Comparison of ENCODE assay signal across 1 cellular context in the genomic region with DNA sequence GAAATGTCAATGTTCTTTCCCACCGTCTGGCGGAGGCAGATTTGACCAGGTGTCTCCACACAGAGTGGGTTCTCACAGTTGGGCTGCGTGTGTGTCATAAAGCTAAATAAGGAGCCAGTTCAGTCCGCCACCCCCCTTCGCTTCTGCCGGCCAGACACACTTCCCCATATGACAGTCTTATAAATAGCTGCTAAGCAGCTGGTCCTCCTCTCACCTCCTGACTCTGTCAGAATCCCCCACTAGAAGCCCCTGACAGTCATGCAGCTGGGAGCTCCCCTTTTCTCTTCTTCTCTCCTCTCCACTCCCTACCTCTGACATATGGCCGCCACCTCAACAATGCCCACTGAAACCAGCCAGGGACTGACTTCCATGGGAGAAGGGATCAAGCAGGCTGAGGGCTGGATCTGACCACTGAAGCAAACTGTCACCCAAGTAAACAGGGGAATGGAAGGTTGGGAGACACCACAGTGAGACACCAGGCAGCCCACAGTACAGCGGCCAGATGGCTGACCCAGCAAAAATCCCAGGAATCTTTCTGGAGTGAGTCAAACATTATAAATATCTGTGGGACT.
A peak's percentile ranks its signal among the peaks of the same experiment; 100 is the strongest.
TF ChIP-seq lines count a peak whose summit lies in the region.

No MANE protein-coding gene starts in this region.

TF ChIP-seq in GM12878, 131 proteins besides CTCF, POLR2A, EP300 and RAD21 (continued from another document and continues in another):
- no peak for TF ChIP-seq ZBTB11 (CRISPR knock-in tag; IDR thresholded peaks at IDR 0.05)
- TF ChIP-seq FOXM1 (IDR thresholded peaks at IDR 0.05; ENCODE audit: low read depth, low read length), result peak; percentile 74; the same call in 1 of the 2 replicates
- TF ChIP-seq, protein P1, sequence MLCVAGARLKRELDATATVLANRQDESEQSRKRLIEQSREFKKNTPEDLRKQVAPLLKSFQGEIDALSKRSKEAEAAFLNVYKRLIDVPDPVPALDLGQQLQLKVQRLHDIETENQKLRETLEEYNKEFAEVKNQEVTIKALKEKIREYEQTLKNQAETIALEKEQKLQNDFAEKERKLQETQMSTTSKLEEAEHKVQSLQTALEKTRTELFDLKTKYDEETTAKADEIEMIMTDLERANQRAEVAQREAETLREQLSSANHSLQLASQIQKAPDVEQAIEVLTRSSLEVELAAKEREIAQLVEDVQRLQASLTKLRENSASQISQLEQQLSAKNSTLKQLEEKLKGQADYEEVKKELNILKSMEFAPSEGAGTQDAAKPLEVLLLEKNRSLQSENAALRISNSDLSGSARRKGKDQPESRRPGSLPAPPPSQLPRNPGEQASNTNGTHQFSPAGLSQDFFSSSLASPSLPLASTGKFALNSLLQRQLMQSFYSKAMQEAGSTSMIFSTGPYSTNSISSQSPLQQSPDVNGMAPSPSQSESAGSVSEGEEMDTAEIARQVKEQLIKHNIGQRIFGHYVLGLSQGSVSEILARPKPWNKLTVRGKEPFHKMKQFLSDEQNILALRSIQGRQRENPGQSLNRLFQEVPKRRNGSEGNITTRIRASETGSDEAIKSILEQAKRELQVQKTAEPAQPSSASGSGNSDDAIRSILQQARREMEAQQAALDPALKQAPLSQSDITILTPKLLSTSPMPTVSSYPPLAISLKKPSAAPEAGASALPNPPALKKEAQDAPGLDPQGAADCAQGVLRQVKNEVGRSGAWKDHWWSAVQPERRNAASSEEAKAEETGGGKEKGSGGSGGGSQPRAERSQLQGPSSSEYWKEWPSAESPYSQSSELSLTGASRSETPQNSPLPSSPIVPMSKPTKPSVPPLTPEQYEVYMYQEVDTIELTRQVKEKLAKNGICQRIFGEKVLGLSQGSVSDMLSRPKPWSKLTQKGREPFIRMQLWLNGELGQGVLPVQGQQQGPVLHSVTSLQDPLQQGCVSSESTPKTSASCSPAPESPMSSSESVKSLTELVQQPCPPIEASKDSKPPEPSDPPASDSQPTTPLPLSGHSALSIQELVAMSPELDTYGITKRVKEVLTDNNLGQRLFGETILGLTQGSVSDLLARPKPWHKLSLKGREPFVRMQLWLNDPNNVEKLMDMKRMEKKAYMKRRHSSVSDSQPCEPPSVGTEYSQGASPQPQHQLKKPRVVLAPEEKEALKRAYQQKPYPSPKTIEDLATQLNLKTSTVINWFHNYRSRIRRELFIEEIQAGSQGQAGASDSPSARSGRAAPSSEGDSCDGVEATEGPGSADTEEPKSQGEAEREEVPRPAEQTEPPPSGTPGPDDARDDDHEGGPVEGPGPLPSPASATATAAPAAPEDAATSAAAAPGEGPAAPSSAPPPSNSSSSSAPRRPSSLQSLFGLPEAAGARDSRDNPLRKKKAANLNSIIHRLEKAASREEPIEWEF (IDR thresholded peaks at IDR 0.05; ENCODE audit: insufficient replicate concordance, low read depth, low read length), result peak; percentile 5
- TF ChIP-seq, protein P2, sequence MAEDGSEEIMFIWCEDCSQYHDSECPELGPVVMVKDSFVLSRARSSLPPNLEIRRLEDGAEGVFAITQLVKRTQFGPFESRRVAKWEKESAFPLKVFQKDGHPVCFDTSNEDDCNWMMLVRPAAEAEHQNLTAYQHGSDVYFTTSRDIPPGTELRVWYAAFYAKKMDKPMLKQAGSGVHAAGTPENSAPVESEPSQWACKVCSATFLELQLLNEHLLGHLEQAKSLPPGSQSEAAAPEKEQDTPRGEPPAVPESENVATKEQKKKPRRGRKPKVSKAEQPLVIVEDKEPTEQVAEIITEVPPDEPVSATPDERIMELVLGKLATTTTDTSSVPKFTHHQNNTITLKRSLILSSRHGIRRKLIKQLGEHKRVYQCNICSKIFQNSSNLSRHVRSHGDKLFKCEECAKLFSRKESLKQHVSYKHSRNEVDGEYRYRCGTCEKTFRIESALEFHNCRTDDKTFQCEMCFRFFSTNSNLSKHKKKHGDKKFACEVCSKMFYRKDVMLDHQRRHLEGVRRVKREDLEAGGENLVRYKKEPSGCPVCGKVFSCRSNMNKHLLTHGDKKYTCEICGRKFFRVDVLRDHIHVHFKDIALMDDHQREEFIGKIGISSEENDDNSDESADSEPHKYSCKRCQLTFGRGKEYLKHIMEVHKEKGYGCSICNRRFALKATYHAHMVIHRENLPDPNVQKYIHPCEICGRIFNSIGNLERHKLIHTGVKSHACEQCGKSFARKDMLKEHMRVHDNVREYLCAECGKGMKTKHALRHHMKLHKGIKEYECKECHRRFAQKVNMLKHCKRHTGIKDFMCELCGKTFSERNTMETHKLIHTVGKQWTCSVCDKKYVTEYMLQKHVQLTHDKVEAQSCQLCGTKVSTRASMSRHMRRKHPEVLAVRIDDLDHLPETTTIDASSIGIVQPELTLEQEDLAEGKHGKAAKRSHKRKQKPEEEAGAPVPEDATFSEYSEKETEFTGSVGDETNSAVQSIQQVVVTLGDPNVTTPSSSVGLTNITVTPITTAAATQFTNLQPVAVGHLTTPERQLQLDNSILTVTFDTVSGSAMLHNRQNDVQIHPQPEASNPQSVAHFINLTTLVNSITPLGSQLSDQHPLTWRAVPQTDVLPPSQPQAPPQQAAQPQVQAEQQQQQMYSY (CRISPR knock-in tag; IDR thresholded peaks at IDR 0.05), result no peak
- TF ChIP-seq SPI1 (IDR thresholded peaks at IDR 0.05; ENCODE audit: borderline replicate concordance, insufficient read depth, low read depth, low read length), result peak; percentile 92
- TF ChIP-seq BRCA1 (IDR thresholded peaks at IDR 0.05; ENCODE audit: low read depth, low read length), result no peak
- peak; percentile 88 for TF ChIP-seq TBL1XR1 (IDR thresholded peaks at IDR 0.05; ENCODE audit: low read depth, low read length)
- no peak for TF ChIP-seq ZNF24 (IDR thresholded peaks at IDR 0.05)
- TF ChIP-seq, protein P3, sequence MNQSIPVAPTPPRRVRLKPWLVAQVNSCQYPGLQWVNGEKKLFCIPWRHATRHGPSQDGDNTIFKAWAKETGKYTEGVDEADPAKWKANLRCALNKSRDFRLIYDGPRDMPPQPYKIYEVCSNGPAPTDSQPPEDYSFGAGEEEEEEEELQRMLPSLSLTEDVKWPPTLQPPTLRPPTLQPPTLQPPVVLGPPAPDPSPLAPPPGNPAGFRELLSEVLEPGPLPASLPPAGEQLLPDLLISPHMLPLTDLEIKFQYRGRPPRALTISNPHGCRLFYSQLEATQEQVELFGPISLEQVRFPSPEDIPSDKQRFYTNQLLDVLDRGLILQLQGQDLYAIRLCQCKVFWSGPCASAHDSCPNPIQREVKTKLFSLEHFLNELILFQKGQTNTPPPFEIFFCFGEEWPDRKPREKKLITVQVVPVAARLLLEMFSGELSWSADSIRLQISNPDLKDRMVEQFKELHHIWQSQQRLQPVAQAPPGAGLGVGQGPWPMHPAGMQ (IDR thresholded peaks at IDR 0.05; ENCODE audit: borderline replicate concordance), result no peak
- TF ChIP-seq, protein P4, sequence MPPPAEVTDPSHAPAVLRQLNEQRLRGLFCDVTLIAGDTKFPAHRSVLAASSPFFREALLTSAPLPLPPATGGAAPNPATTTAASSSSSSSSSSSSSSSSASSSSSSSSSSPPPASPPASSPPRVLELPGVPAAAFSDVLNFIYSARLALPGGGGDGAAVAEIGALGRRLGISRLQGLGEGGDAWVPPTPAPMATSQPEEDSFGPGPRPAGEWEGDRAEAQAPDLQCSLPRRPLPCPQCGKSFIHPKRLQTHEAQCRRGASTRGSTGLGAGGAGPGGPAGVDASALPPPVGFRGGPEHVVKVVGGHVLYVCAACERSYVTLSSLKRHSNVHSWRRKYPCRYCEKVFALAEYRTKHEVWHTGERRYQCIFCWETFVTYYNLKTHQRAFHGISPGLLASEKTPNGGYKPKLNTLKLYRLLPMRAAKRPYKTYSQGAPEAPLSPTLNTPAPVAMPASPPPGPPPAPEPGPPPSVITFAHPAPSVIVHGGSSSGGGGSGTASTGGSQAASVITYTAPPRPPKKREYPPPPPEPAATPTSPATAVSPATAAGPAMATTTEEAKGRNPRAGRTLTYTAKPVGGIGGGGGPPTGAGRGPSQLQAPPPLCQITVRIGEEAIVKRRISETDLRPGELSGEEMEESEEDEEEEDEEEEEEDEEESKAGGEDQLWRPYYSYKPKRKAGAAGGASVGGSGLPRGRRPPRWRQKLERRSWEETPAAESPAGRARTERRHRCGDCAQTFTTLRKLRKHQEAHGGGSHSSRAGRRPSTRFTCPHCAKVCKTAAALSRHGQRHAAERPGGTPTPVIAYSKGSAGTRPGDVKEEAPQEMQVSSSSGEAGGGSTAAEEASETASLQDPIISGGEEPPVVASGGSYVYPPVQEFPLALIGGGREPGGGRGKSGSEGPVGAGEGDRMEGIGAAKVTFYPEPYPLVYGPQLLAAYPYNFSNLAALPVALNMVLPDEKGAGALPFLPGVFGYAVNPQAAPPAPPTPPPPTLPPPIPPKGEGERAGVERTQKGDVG (CRISPR knock-in tag; IDR thresholded peaks at IDR 0.05), result no peak
- no peak for TF ChIP-seq CBX3 (IDR thresholded peaks at IDR 0.05; ENCODE audit: borderline replicate concordance, low read depth)
- TF ChIP-seq CEBPB (IDR thresholded peaks at IDR 0.05; ENCODE audit: borderline replicate concordance in 1 of 2, low read depth in 2 of 2, low read length in 2 of 2), result no peak
- TF ChIP-seq, protein P5, sequence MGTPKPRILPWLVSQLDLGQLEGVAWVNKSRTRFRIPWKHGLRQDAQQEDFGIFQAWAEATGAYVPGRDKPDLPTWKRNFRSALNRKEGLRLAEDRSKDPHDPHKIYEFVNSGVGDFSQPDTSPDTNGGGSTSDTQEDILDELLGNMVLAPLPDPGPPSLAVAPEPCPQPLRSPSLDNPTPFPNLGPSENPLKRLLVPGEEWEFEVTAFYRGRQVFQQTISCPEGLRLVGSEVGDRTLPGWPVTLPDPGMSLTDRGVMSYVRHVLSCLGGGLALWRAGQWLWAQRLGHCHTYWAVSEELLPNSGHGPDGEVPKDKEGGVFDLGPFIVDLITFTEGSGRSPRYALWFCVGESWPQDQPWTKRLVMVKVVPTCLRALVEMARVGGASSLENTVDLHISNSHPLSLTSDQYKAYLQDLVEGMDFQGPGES (IDR thresholded peaks at IDR 0.05), result no peak
- no peak for TF ChIP-seq KLF5 (IDR thresholded peaks at IDR 0.05; ENCODE audit: partially characterized antibody)
- TF ChIP-seq PML (IDR thresholded peaks at IDR 0.05; ENCODE audit: low read length), result no peak
- TF ChIP-seq RELA (IDR thresholded peaks at IDR 0.05; ENCODE audit: borderline replicate concordance, partially characterized antibody), result peak; percentile 81
- no peak for TF ChIP-seq HDAC6 (IDR thresholded peaks at IDR 0.05; ENCODE audit: unreplicated experiment)
- TF ChIP-seq EZH2 (IDR thresholded peaks at IDR 0.05; ENCODE audit: borderline replicate concordance, control insufficient read depth, low read depth, low read length), result no peak
- peak; percentile 68; the same call in 1 of the 2 replicates for TF ChIP-seq HDGF (IDR thresholded peaks at IDR 0.05)
- no peak for TF ChIP-seq WRNIP1 (IDR thresholded peaks at IDR 0.05; ENCODE audit: borderline replicate concordance, low read depth, low read length)
- TF ChIP-seq BHLHE40 (IDR thresholded peaks at IDR 0.05; ENCODE audit: borderline replicate concordance in 1 of 2, low read depth in 2 of 2, low read length in 1 of 2), result peak; percentile 74 to 82
- TF ChIP-seq KAT2A (conservative IDR thresholded peaks at IDR 0.05; ENCODE audit: control insufficient read depth, low read depth, low read length), result no peak
- TF ChIP-seq ZNF592 (IDR thresholded peaks at IDR 0.05), result no peak
- no peak for TF ChIP-seq MAX (IDR thresholded peaks at IDR 0.05; ENCODE audit: low read depth, low read length)
- no peak for TF ChIP-seq SREBF1 (IDR thresholded peaks at IDR 0.05; ENCODE audit: low read length)
- TF ChIP-seq BCL11A (IDR thresholded peaks at IDR 0.05; ENCODE audit: low read depth, low read length), result peak; percentile 84
